In the genomic region with DNA sequence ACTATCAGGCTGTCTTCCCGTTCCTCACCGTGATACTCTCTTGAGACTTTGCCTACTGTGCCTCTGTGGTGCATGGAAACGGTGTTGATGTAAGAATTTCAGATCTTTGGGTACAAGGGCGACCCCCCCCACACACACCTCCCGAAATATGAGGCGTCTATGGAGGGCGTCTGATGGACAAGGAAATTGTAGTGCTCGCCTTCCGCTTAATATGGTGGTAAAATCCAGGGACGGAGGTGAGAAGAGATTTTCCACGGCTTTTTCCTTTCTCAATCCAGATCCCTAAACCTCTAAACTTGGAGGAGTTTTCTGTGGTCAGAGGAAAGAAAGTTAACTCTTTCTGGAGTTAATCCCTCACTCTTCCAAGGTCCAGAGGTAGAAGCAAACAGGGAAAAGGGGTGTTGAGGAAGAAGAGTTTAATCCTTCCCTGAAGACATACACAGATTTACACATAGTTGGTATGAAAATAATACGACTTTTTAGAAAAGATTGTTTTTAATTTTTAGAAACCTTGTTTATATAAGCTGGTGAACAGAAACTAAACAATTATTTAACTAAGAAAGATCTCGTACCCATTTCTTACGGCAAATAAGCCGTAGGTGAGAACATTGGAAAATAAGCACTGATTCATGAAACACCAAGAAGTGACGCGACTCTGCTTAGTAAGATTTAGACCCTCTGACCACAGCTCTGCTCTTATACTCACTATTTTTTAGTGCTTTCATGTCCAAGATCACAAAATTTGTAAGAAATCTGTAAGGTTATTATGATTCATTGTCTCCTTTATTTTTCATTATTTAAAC, we compare ENCODE assay signal across 8 cellular contexts. TPM values are rescaled to one million over a fixed set of nuclear protein-coding genes. Genes with fewer than 3 reads are reported as not detected.
A peak's percentile ranks its signal among the peaks of the same experiment; 100 is the strongest.
DNase-seq lines count a peak whose midpoint lies in the region; ATAC-seq and TF ChIP-seq lines count a peak whose summit lies in the region.

No MANE protein-coding gene starts in this region.

- H3K27ac ChIP-seq in 22Rv1 (peak overlapping the region; percentile 75), ectodermal cell (ENCODE audit: insufficient read depth, low read depth, low read length, poor library complexity, severe bottlenecking) (peak overlapping the region; percentile 26), neural progenitor cell (no peak overlapping the region)

- H3K79me2 ChIP-seq in neural progenitor cell (ENCODE audit: low read depth) = no peaks in the 10 kb centered on the region

- H3K36me3 Mint-ChIP-seq in neural progenitor cell = no peaks in the 10 kb centered on the region

- no peaks in the 10 kb centered on the region for H3K27me3 ChIP-seq in ectodermal cell (ENCODE audit: control insufficient read depth, insufficient read depth, low read length, poor library complexity, severe bottlenecking)
- H3K27me3 ChIP-seq in neural progenitor cell = peaks cover 36% of the 10 kb centered on the region

- no peaks in the 10 kb centered on the region for H3K27me3 Mint-ChIP-seq in neural progenitor cell (ENCODE audit: insufficient read depth, low read depth)

- H4K20me1 ChIP-seq in neural progenitor cell (ENCODE audit: low read depth) = no peaks in the 10 kb centered on the region

- H2AFZ ChIP-seq in neural progenitor cell (replicated peaks) = peak overlapping the region; percentile 90

- peak; percentile 72 for DNase-seq in NCI-H748 (lab: John Stamatoyannopoulos, UW; ENCODE audit: unreplicated experiment)
- DNase-seq in neural progenitor cell (ENCODE audit: low spot score) = peak; percentile 64
- no peak for DNase-seq in stimulated activated CD4-positive, alpha-beta T cell treated with anti-CD3 and anti-CD28 coated beads, Interleukin-12 subunit alpha, Interleukin-12 subunit beta, amount 100 ng/mL, for 4 hours
- no peak for DNase-seq in germinal center (ENCODE audit: low spot score)

- H3K4me3 ChIP-seq in ectodermal cell (ENCODE audit: insufficient read depth, low read depth, low read length) = peak overlapping the region; percentile 80
- H3K4me3 ChIP-seq in neural progenitor cell = peak overlapping the region; percentile 72

- H3K4me3 Mint-ChIP-seq in neural progenitor cell = no peak overlapping the region

- no peaks in the 10 kb centered on the region for H3K9me3 ChIP-seq in ectodermal cell (ENCODE audit: control insufficient read depth, low read length)
- no peaks in the 10 kb centered on the region for H3K9me3 ChIP-seq in neural progenitor cell (ENCODE audit: low read depth)

- 27 to 29% methylated on average over 13 to 17 of the region's 17 CpGs for WGBS in ectodermal cell, 2 experiments

- peaks cover 17% of the 10 kb centered on the region for H3F3A ChIP-seq in neural progenitor cell (ENCODE audit: low read depth)

- peaks cover 2% of the 10 kb centered on the region for H3K9me3 Mint-ChIP-seq in neural progenitor cell

- H3K36me3 ChIP-seq in ectodermal cell (ENCODE audit: control insufficient read depth, insufficient read depth, low read length) (no peaks in the 10 kb centered on the region), neural progenitor cell (no peaks in the 10 kb centered on the region)

- peak; percentile 4 for ATAC-seq in GM18868 (IDR thresholded peaks at IDR 0.05; ENCODE audit: unreplicated experiment)
- ATAC-seq in GM18858 (IDR thresholded peaks at IDR 0.05; ENCODE audit: unreplicated experiment) = no peak

- TF ChIP-seq CTCF in 22Rv1 (IDR thresholded peaks at IDR 0.05) (no peak), neural progenitor cell (IDR thresholded peaks at IDR 0.05) (no peak)

- H3K9ac ChIP-seq in neural progenitor cell = no peak overlapping the region

- H3K4me2 ChIP-seq in neural progenitor cell = peak overlapping the region; percentile 68

- no peaks in the 10 kb centered on the region for H3K4me1 ChIP-seq in ectodermal cell (ENCODE audit: control insufficient read depth, insufficient read depth, low read length)
- H3K4me1 ChIP-seq in neural progenitor cell = no peaks in the 10 kb centered on the region

- H3K4me1 Mint-ChIP-seq in neural progenitor cell = peaks cover 6% of the 10 kb centered on the region

- no peak overlapping the region for H3K27ac Mint-ChIP-seq in neural progenitor cell

RNA-seq across cellular contexts. Expression of gene RNASE12, which starts 23.1 kb away (rescaled TPM):
- polyA plus RNA-seq in ectodermal cell (2013, experiment 1 of 4) = not detected
- not detected for polyA plus RNA-seq in ectodermal cell (2013, experiment 2 of 4)
- polyA plus RNA-seq in ectodermal cell (2013, experiment 3 of 4) = not detected
- not detected for polyA plus RNA-seq in ectodermal cell (2013, experiment 4 of 4)
- total RNA-seq in neural progenitor cell (ENCODE audit: low replicate concordance) = not detected in 2 replicates

RNA-seq across cellular contexts. Expression of gene RNASE11, which starts 26.4 kb away (rescaled TPM):
- not detected for polyA plus RNA-seq in ectodermal cell (2013, experiment 1 of 4)
- not detected for polyA plus RNA-seq in ectodermal cell (2013, experiment 2 of 4)
- polyA plus RNA-seq in ectodermal cell (2013, experiment 3 of 4) = not detected
- polyA plus RNA-seq in ectodermal cell (2013, experiment 4 of 4) = not detected
- total RNA-seq in neural progenitor cell (ENCODE audit: low replicate concordance) = not detected in 2 replicates

RNA-seq across cellular contexts. Expression of gene OR6S1, which starts 27.3 kb away (rescaled TPM):
- not detected for polyA plus RNA-seq in ectodermal cell (2013, experiment 1 of 4)
- not detected for polyA plus RNA-seq in ectodermal cell (2013, experiment 2 of 4)
- not detected for polyA plus RNA-seq in ectodermal cell (2013, experiment 3 of 4)
- polyA plus RNA-seq in ectodermal cell (2013, experiment 4 of 4) = not detected
- total RNA-seq in neural progenitor cell (ENCODE audit: low replicate concordance) = not detected in 2 replicates

RNA-seq across cellular contexts. Expression of gene RNASE9, which starts 53.4 kb away (rescaled TPM):
- polyA plus RNA-seq in ectodermal cell (2013, experiment 1 of 4) = not detected
- polyA plus RNA-seq in ectodermal cell (2013, experiment 2 of 4) = not detected
- polyA plus RNA-seq in ectodermal cell (2013, experiment 3 of 4) = not detected
- polyA plus RNA-seq in ectodermal cell (2013, experiment 4 of 4) = not detected
- not detected in 2 replicates for total RNA-seq in neural progenitor cell (ENCODE audit: low replicate concordance)

Comparison
In these comparisons a context has a peak if more than half of its experiments do, and no peak if none do; other contexts are left out.
1. DNase-seq: peak in NCI-H748 (single experiment) and neural progenitor cell (single experiment); none in stimulated activated CD4-positive, alpha-beta T cell treated with anti-CD3 and anti-CD28 coated beads, Interleukin-12 subunit alpha, Interleukin-12 subunit beta, amount 100 ng/mL, for 4 hours (single experiment) and germinal center (single experiment).